In genomic region chr22:45240810-45241631, GRCh38 we compare ENCODE assay signal across 8 cellular contexts. TPM values are rescaled to one million over a fixed set of nuclear protein-coding genes. Genes with fewer than 3 reads are reported as not detected.
DNase-seq lines count a peak whose midpoint lies in the region; TF ChIP-seq lines count a peak whose summit lies in the region.

Gene KIAA0930, minus strand, starts transcription at chr22:45240894. Its CDS starts 191 bp downstream, at chr22:45240703.

- H3K4me1 Mint-ChIP-seq in Calu3 (ENCODE audit: low read depth, unreplicated experiment), result peaks cover 51% of the 10 kb centered on the region
- peaks cover 30% of the 10 kb centered on the region for H3K4me1 Mint-ChIP-seq in HFFc6 (ENCODE audit: low read depth)
- H3K4me1 Mint-ChIP-seq in endodermal cell, result peaks cover 11% of the 10 kb centered on the region

- peaks cover 5% of the 10 kb centered on the region for H3K36me3 ChIP-seq in endodermal cell (ENCODE audit: control insufficient read depth, insufficient read depth, low read length)

- H3K4me3 Mint-ChIP-seq in Calu3 (ENCODE audit: low read depth, unreplicated experiment), result peak within 1 kb of the TSS; percentile 80
- H3K4me3 Mint-ChIP-seq in HFFc6, result peak within 1 kb of the TSS; percentile 95
- peak within 1 kb of the TSS; percentile 76 for H3K4me3 Mint-ChIP-seq in endodermal cell

- H3K27ac ChIP-seq in endodermal cell (ENCODE audit: low read depth, low read length), result no peak within 1 kb of the TSS

- H3K9ac ChIP-seq in endodermal cell (ENCODE audit: extremely low read depth, low read length, poor library complexity, severe bottlenecking), result no peak within 1 kb of the TSS

- peaks cover 13% of the 10 kb centered on the region for H3K27me3 ChIP-seq in endodermal cell (ENCODE audit: control insufficient read depth, insufficient read depth, low read length, poor library complexity, severe bottlenecking)

- H3K4me3 ChIP-seq in endodermal cell (ENCODE audit: low read length), result peak within 1 kb of the TSS; percentile 79

- intact Hi-C loops in Calu3 (cut with micrococcal nuclease; ENCODE audit: unreplicated experiment), result no loop called here

- CTCF ChIA-PET in Calu3 (lab: Charles Lee), result no interaction called here

- no peaks in the 10 kb centered on the region for H3K9me3 ChIP-seq in endodermal cell (ENCODE audit: control insufficient read depth, low read length)

- no TSS peak for BruUV-seq in Calu3 (replicated peaks; lab: Mats Ljungman, UMichigan)

- H3K27ac Mint-ChIP-seq in Calu3 (ENCODE audit: unreplicated experiment), result peak within 1 kb of the TSS; percentile 49
- peak within 1 kb of the TSS; percentile 59 for H3K27ac Mint-ChIP-seq in HFFc6
- no peak within 1 kb of the TSS for H3K27ac Mint-ChIP-seq in endodermal cell

- DNase-seq in Calu3 (peak; percentile 68), HFFc6 (peak; percentile 31), NOMO-1 treated with DMSO at 0.1 percent for 48 hours (lab: John Stamatoyannopoulos, UW; ENCODE audit: unreplicated experiment) (peak; percentile 87), endodermal cell (peak; percentile 96), mesenteric fat pad (ENCODE audit: low spot score) (no peak), DMS79 (lab: John Stamatoyannopoulos, UW) (no peak)
- peak; percentile 46 for DNase-seq in activated CD8-positive, alpha-beta memory T cell treated with anti-CD3 and anti-CD28 coated beads, Interleukin-2, amount 50 U/mL, for 24 hours (ENCODE audit: extremely low read depth)
- DNase-seq in stimulated activated CD8-positive, alpha-beta memory T cell treated with anti-CD3 and anti-CD28 coated beads, Interleukin-12 subunit alpha, Interleukin-12 subunit beta, amount 100 ng/mL, for 4 hours (ENCODE audit: low read depth), result peak; percentile 73

- WGBS in endodermal cell (ENCODE audit: insufficient coverage in 1 of 2, insufficient read length in 1 of 2), 2 experiments, result 4 to 17% methylated on average over 10 to 43 of the region's 66 CpGs

- H3K36me3 Mint-ChIP-seq in Calu3 (ENCODE audit: insufficient read depth, unreplicated experiment) (peaks cover 37% of the 10 kb centered on the region), HFFc6 (ENCODE audit: low read depth) (no peaks in the 10 kb centered on the region; the same call in 1 of the 2 replicates), endodermal cell (ENCODE audit: low read depth) (no peaks in the 10 kb centered on the region)

- H3K9me3 Mint-ChIP-seq in Calu3 (ENCODE audit: low read depth, unreplicated experiment) (no peaks in the 10 kb centered on the region), HFFc6 (no peaks in the 10 kb centered on the region), endodermal cell (no peaks in the 10 kb centered on the region)

- no peak for TF ChIP-seq CTCF in Calu3 (IDR thresholded peaks at IDR 0.05; ENCODE audit: unreplicated experiment)
- no peak for TF ChIP-seq CTCF in HFFc6 (IDR thresholded peaks at IDR 0.05)
- TF ChIP-seq CTCF in endodermal cell (conservative IDR thresholded peaks at IDR 0.05), result no peak

- H3K27me3 Mint-ChIP-seq in Calu3 (ENCODE audit: unreplicated experiment) (no peaks in the 10 kb centered on the region), HFFc6 (ENCODE audit: insufficient read depth) (peaks cover 2% of the 10 kb centered on the region), endodermal cell (ENCODE audit: insufficient read depth) (peaks cover 28% of the 10 kb centered on the region)

- peaks cover 4% of the 10 kb centered on the region for H3K4me1 ChIP-seq in endodermal cell (ENCODE audit: control insufficient read depth, insufficient read depth, low read length)

RNA-seq across cellular contexts. Expression of gene KIAA0930, which starts in this region (rescaled TPM):
- total RNA-seq in Calu3 (2022) (56.8 and 83.2 TPM in 2 replicates), endodermal cell (10 to 100 TPM; 36.2 to 47.8 TPM), mesenteric fat pad (65.7 TPM)
- 10 to 100 TPM; 53.9 to 70.1 (median 57.8) TPM for total RNA-seq in HFFc6 (2021; fragmentation: NEBNext Ultra II Directional; extraction: Animal tissue kit (Norgen Biotek cat#: 25700))
- polyA plus RNA-seq in endodermal cell (2013, experiment 1 of 2), result 38.3 TPM
- polyA plus RNA-seq in endodermal cell (2013, experiment 2 of 2), result 36.4 TPM

Comparison
In these comparisons a context has a peak if more than half of its experiments do, and no peak if none do; other contexts are left out.
1. DNase-seq: peak in Calu3 (single experiment), HFFc6 (single experiment), NOMO-1 treated with DMSO at 0.1 percent for 48 hours (single experiment), activated CD8-positive, alpha-beta memory T cell treated with anti-CD3 and anti-CD28 coated beads, Interleukin-2, amount 50 U/mL, for 24 hours (single experiment), endodermal cell (single experiment) and stimulated activated CD8-positive, alpha-beta memory T cell treated with anti-CD3 and anti-CD28 coated beads, Interleukin-12 subunit alpha, Interleukin-12 subunit beta, amount 100 ng/mL, for 4 hours (single experiment); none in mesenteric fat pad (single experiment) and DMS79 (single experiment).
2. Peak in every context shown above with its lines, with median percentiles within 50 percentile points of each other: H3K4me3 Mint-ChIP-seq.